ENCODE assay signal across 8 cellular contexts in the genomic region with DNA sequence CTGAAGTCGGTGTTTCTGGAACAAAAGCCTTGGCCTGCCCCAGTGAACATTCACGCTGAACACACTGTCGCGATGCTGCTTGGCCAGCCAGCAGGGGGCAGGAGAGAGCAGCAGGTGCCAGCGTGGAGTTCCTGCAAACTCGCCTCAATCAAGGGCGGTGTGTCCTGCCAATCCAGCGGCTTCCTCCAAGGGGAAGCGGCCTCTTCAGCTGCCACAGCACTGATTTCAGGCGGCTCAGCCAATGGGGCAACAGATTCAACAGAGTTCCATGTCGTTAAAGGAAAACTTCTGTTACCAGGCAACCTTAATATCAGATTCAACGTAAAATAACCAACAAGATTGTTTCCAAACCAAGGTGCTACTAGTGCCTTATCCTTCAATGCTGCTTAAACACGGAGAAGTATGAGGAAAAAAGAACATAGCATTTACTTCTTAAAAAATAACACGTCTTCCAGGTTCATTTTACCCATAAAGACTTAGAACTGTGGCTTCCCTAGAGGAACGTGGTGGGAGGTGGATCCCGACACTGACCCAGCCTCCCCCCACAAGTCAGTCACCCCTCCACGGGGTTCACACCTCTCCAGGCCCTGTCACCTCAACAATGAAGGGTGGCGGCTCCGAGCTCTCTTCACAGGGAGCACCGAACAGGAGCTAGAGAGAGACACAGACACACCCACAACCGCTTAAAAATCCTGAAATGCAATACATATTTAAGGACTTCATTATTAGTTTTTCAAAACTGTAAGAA.
A peak's percentile ranks its signal among the peaks of the same experiment; 100 is the strongest.
DNase-seq lines count a peak whose midpoint lies in the region; ATAC-seq and TF ChIP-seq lines count a peak whose summit lies in the region.

No MANE protein-coding gene starts in this region.

- POLR2A ChIA-PET in AG04450 (lab: Yijun Ruan, JAX): interaction anchor here (0.5 kb wide), 1 partner anchor 10 kb away, joined by 3 read pairs; no protein-coding TSS in a partner anchor

- peak; percentile 87 for DNase-seq in AG04450 (ENCODE audit: low read depth, low spot score)
- peak; percentile 92 to 94 for DNase-seq in Kasumi-1 (lab: John Stamatoyannopoulos, UW)
- DNase-seq in SHP77 treated with DMSO at 0.1 percent for 48 hours (lab: John Stamatoyannopoulos, UW): peak; percentile 81
- peak; percentile 36 for DNase-seq in activated gamma-delta T cell (lab: John Stamatoyannopoulos, UW)
- peak; percentile 83 for DNase-seq in foreskin melanocyte

- peak; percentile 76 for ATAC-seq in GM18868 (IDR thresholded peaks at IDR 0.05; ENCODE audit: unreplicated experiment)

- CTCF ChIA-PET in AG04450 (lab: Charles Lee): interaction anchor here (0.6 to 3.4 kb wide), 14 partner anchors 10 to 442 kb away, joined by 3 to 25 read pairs (median 4); no protein-coding TSS in a partner anchor

- H3K27me3 ChIP-seq in AG04450 (ENCODE audit: control insufficient read depth, insufficient read depth, low read length): no peaks in the 10 kb centered on the region
- H3K27me3 ChIP-seq in neutrophil: peaks cover 34% of the 10 kb centered on the region
- no peaks in the 10 kb centered on the region for H3K27me3 ChIP-seq in stomach smooth muscle (ENCODE audit: control insufficient read depth in 1 of 2, insufficient read depth in 2 of 2, low read length in 2 of 2)

- H3K9me3 ChIP-seq in AG04450 (ENCODE audit: control insufficient read depth, insufficient read depth, low read length) (no peaks in the 10 kb centered on the region), neutrophil (no peaks in the 10 kb centered on the region), stomach smooth muscle (ENCODE audit: control insufficient read depth in 2 of 2, low read length in 2 of 2) (no peaks in the 10 kb centered on the region)

- H3K4me3 ChIP-seq in AG04450 (ENCODE audit: low read depth, low read length) (no peak overlapping the region), neutrophil (ENCODE audit: low read depth in 1 of 2, low read length in 1 of 2) (no peak overlapping the region), stomach smooth muscle (ENCODE audit: low read length in 2 of 2) (peak overlapping the region; percentile 55 to 61)

- TF ChIP-seq CTCF in AG04450 (IDR thresholded peaks at IDR 0.05; ENCODE audit: low read depth, low read length): peak; percentile 98
- peak; percentile 47 for TF ChIP-seq CTCF in neutrophil (IDR thresholded peaks at IDR 0.05)

- no peaks in the 10 kb centered on the region for H3K36me3 ChIP-seq in neutrophil
- H3K36me3 ChIP-seq in stomach smooth muscle (ENCODE audit: control insufficient read depth in 2 of 2, insufficient read depth in 2 of 2, low read length in 2 of 2): peaks cover 0 to 4% of the 10 kb centered on the region in 2 donors

- H3K4me1 ChIP-seq in neutrophil (ENCODE audit: control insufficient read depth in 1 of 2, insufficient read depth in 1 of 2, low read depth in 1 of 2, low read length in 1 of 2) (no peaks in the 10 kb centered on the region), stomach smooth muscle (ENCODE audit: control insufficient read depth, insufficient read depth, low read length) (peaks cover 47% of the 10 kb centered on the region)

- peak overlapping the region; percentile 55 for H3K9ac ChIP-seq in stomach smooth muscle (ENCODE audit: low read length in 2 of 2)

- H3K27ac ChIP-seq in AG04450 (ENCODE audit: low read depth, low read length) (no peak overlapping the region), neutrophil (no peak overlapping the region), stomach smooth muscle (ENCODE audit: low read length) (peak overlapping the region; percentile 88)

Comparison
In these comparisons a context has a peak if more than half of its experiments do, and no peak if none do; other contexts are left out.
1. DNase-seq: peak in every context shown above with its lines; median percentile 93 in Kasumi-1; 87 in AG04450; 83 in foreskin melanocyte; 81 in SHP77 treated with DMSO at 0.1 percent for 48 hours; 36 in activated gamma-delta T cell.
2. H3K4me3 ChIP-seq: peak in stomach smooth muscle (2 of 2); none in AG04450 (single experiment) and neutrophil (0 of 2).